In the genomic region with DNA sequence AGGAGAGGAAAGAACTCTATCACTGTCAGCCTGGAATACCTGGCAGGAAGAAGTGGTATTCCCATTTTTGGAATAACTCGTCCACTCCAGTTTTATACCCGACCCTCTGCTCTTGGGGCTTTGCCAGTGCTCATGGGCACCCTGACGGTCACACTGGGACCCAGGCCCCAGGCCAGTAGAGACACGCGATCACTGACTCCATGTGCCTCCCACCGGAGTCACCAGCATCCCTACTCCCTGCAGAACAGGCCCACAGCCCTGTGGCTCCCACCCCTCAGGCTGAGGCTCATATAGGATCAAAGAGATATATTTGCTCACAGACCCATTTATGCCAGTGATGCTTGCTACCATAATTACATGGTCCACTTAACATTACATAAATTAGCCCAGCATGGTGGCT, we compare ENCODE assay signal across 26 cellular contexts. TPM values are rescaled to one million over a fixed set of nuclear protein-coding genes. Genes with fewer than 3 reads are reported as not detected.
"Had no signal": no experiment of that assay in that cellular context is flagged by ENCODE, and none has a peak within 500 bp of the region (broad histone marks: within the 10 kb centered on the region; RNA-seq: fewer than 3 reads in every experiment).

No MANE protein-coding gene starts in this region.

- H3K4me3 ChIP-seq: ovary, right lobe of liver, stomach, thoracic aorta, tibial nerve, upper lobe of left lung, uterus had no signal

- ATAC-seq: effector memory CD8-positive, alpha-beta T cell; left colon; left ventricle myocardium superior; naive thymus-derived CD8-positive, alpha-beta T cell; right lobe of liver; stimulated activated effector memory CD8-positive, alpha-beta T cell treated with anti-CD3 and anti-CD28 coated beads, Interleukin-12 subunit alpha, Interleukin-12 subunit beta, amount 100 ng/mL, for 72 hours had no signal

- H3K27me3 ChIP-seq: ovary, right lobe of liver, uterus had no signal

- H3K36me3 ChIP-seq: ovary, stomach, thoracic aorta, uterus had no signal

- H3K27ac ChIP-seq: ovary, right lobe of liver, stomach, thoracic aorta, tibial nerve, upper lobe of left lung, uterus had no signal

- DNase-seq: cerebellar nuclear complex; cortex of kidney; effector memory CD8-positive, alpha-beta T cell; hypothalamus; immature natural killer cell; islet precursor cell; kidney glomerular epithelial cell; left ventricle myocardium superior; mesenchymal stem cell; midbrain; naive thymus-derived CD8-positive, alpha-beta T cell; nephron progenitor cell; occipital lobe; ovary; stimulated activated CD4-positive, alpha-beta T cell treated with anti-CD3 and anti-CD28 coated beads, Interleukin-2, amount 100 ng/mL, for 24 hours; stimulated activated CD4-positive, alpha-beta T cell treated with anti-CD3 and anti-CD28 coated beads, Interleukin-4, amount 100 ng/mL, for 24 hours; stimulated activated naive CD4-positive, alpha-beta T cell treated with Interleukin-2 at 50 U/mL for 16 hours; stomach; upper lobe of left lung; uterus had no signal

- H3K9me3 ChIP-seq: ovary, right lobe of liver, stomach, thoracic aorta, tibial nerve, upper lobe of left lung, uterus had no signal

RNA-seq across cellular contexts. Expression of gene GRTP1, which starts 3.5 kb away (rescaled TPM):
- total RNA-seq: myocyte; naive thymus-derived CD8-positive, alpha-beta T cell had no signal
